Comparison of ENCODE assay signal across 10 cellular contexts in genomic region chr7:30430300-30430699, GRCh38. TPM values are rescaled to one million over a fixed set of nuclear protein-coding genes. Genes with fewer than 3 reads are reported as not detected.
DNase-seq lines count a peak whose midpoint lies in the region; ATAC-seq, FAIRE-seq and TF ChIP-seq lines count a peak whose summit lies in the region.
"Had no signal": no experiment of that assay in that cellular context is flagged by ENCODE, and none has a peak within 500 bp of the region (broad histone marks: within the 10 kb centered on the region; RNA-seq: fewer than 3 reads in every experiment).

No MANE protein-coding gene starts in this region.

- WGBS in right cardiac atrium, result 60% methylated on average over 7 of the region's 7 CpGs
- 78% methylated on average over 7 of the region's 7 CpGs for WGBS in suprapubic skin

- FAIRE-seq in frontal cortex (lab: Jason Lieb, UNC), result no peak

- H3K27ac ChIP-seq in right cardiac atrium (ENCODE audit: low read length), result peak overlapping the region; percentile 20
- peak overlapping the region; percentile 72 for H3K27ac ChIP-seq in suprapubic skin

- DNase-seq in SKM-1 treated with dmso at 0.1 percent for 144 hours (lab: John Stamatoyannopoulos, UW; ENCODE audit: unreplicated experiment) (peak; percentile 25), SKM-1 (lab: John Stamatoyannopoulos, UW; ENCODE audit: unreplicated experiment) (no peak), NCI-H510A (lab: John Stamatoyannopoulos, UW) (peak; percentile 25), right cardiac atrium (peak in 1 of 3 donors; percentile 19), suprapubic skin (ENCODE audit: low spot score in 2 of 2) (no peak), H4 (ENCODE audit: low spot score) (no peak), Caco-2 (no peak), frontal cortex (ENCODE audit: low spot score in 2 of 2) (no peak)

- H3K36me3 ChIP-seq in suprapubic skin (peaks cover 65% of the 10 kb centered on the region), Caco-2 (ENCODE audit: control insufficient read depth, insufficient read depth, low read length) (no peaks in the 10 kb centered on the region)

- H3K36me3 Mint-ChIP-seq in Caco-2 (ENCODE audit: insufficient read depth, unreplicated experiment), result no peaks in the 10 kb centered on the region

- H3K27me3 ChIP-seq in right cardiac atrium (ENCODE audit: control insufficient read depth, insufficient read depth) (no peaks in the 10 kb centered on the region), suprapubic skin (no peaks in the 10 kb centered on the region), Caco-2 (replicated peaks; ENCODE audit: control insufficient read depth, insufficient read depth, low read length) (no peaks in the 10 kb centered on the region)

- H3K4me3 ChIP-seq in right cardiac atrium (ENCODE audit: low read length), result no peak overlapping the region
- no peak overlapping the region for H3K4me3 ChIP-seq in suprapubic skin
- no peak overlapping the region for H3K4me3 ChIP-seq in Caco-2 (ENCODE audit: low read depth, low read length)

- TF ChIP-seq EP300 in suprapubic skin (IDR thresholded peaks at IDR 0.05), result no peak

- no peak overlapping the region for H3K4me3 Mint-ChIP-seq in Caco-2 (ENCODE audit: unreplicated experiment)
- H3K4me3 Mint-ChIP-seq: activated naive CD4-positive, alpha-beta T cell treated with anti-CD3 and anti-CD28 coated beads, Interleukin-2, amount 50 U/mL, for 24 hours had no signal

- CTCF ChIA-PET in Caco-2 (lab: Charles Lee), result interaction anchor here (0.7 kb wide), 1 partner anchor 578 kb away, joined by 3 read pairs; no protein-coding TSS in a partner anchor

- H3K4me1 ChIP-seq in right cardiac atrium (ENCODE audit: control insufficient read depth, insufficient read depth, low read length) (peaks cover 16% of the 10 kb centered on the region), suprapubic skin (peaks cover 34% of the 10 kb centered on the region), Caco-2 (no peaks in the 10 kb centered on the region)

- TF ChIP-seq POLR2A in suprapubic skin (IDR thresholded peaks at IDR 0.05), result no peak

- TF ChIP-seq CTCF in suprapubic skin (IDR thresholded peaks at IDR 0.05) (no peak), Caco-2 (IDR thresholded peaks at IDR 0.05; ENCODE audit: insufficient read depth in 1 of 2, low read depth in 1 of 2, low read length in 1 of 2, severe bottlenecking in 1 of 2, unreplicated experiment in 1 of 2) (no peak)

- ATAC-seq in right cardiac atrium, result peak in 1 of 2 donors; percentile 21
- ATAC-seq: activated CD4-positive, CD25-positive, alpha-beta regulatory T cell treated with anti-CD3 and anti-CD28 coated beads, Interleukin-2, amount 50 U/mL, for 24 hours had no signal

- H3K9me3 Mint-ChIP-seq in Caco-2 (ENCODE audit: unreplicated experiment), result no peaks in the 10 kb centered on the region
- H3K9me3 Mint-ChIP-seq: activated naive CD4-positive, alpha-beta T cell treated with anti-CD3 and anti-CD28 coated beads, Interleukin-2, amount 50 U/mL, for 24 hours had no signal

- BruUV-seq in Caco-2 (replicated peaks; lab: Mats Ljungman, UMichigan), result no TSS peak

- no peak overlapping the region for H3K27ac Mint-ChIP-seq in Caco-2 (ENCODE audit: unreplicated experiment)
- H3K27ac Mint-ChIP-seq: activated naive CD4-positive, alpha-beta T cell treated with anti-CD3 and anti-CD28 coated beads, Interleukin-2, amount 50 U/mL, for 24 hours had no signal

- H3K9me3 ChIP-seq in right cardiac atrium (ENCODE audit: control insufficient read depth, low read length), result no peaks in the 10 kb centered on the region
- no peaks in the 10 kb centered on the region for H3K9me3 ChIP-seq in suprapubic skin
- H3K9me3 ChIP-seq in Caco-2, result no peaks in the 10 kb centered on the region

- POLR2A ChIA-PET in Caco-2 (lab: Charles Lee), result no interaction called here

- H3K27me3 Mint-ChIP-seq in Caco-2 (ENCODE audit: insufficient read depth, unreplicated experiment), result no peaks in the 10 kb centered on the region
- H3K27me3 Mint-ChIP-seq: activated naive CD4-positive, alpha-beta T cell treated with anti-CD3 and anti-CD28 coated beads, Interleukin-2, amount 50 U/mL, for 24 hours had no signal

- intact Hi-C loops in right cardiac atrium (cut with DNase I), result no loop called here
- intact Hi-C loops in Caco-2 (cut with micrococcal nuclease; ENCODE audit: unreplicated experiment), result no loop called here

- no peaks in the 10 kb centered on the region for H3K4me1 Mint-ChIP-seq in Caco-2 (ENCODE audit: low read depth, unreplicated experiment)
- H3K4me1 Mint-ChIP-seq: activated naive CD4-positive, alpha-beta T cell treated with anti-CD3 and anti-CD28 coated beads, Interleukin-2, amount 50 U/mL, for 24 hours had no signal

RNA-seq across cellular contexts. Expression of gene NOD1, which starts 48.3 kb away (rescaled TPM):
- total RNA-seq in right cardiac atrium (10 to 100 TPM; 11.5 to 15.5 (median 12.2) TPM), suprapubic skin (10 to 100 TPM in 2 of 4 donors, 1 to 10 TPM in 2; 9.2 to 22.8 (median 13.4) TPM), Caco-2 (2022) (5.4 and 7.0 TPM in 2 replicates), frontal cortex (0.82 TPM)
- polyA plus RNA-seq in right cardiac atrium, result 8.6 TPM
- 8.2 and 10.2 TPM in 2 replicates for total RNA-seq in H4 (2014; rRNA removed; shearing (Covaris generic))

Comparison
In these comparisons a context has a peak if more than half of its experiments do, and no peak if none do; other contexts are left out.
1. DNase-seq: peak in SKM-1 treated with dmso at 0.1 percent for 144 hours (single experiment) and NCI-H510A (single experiment); none in SKM-1 (single experiment), suprapubic skin (0 of 2), H4 (single experiment), Caco-2 (0 of 2) and frontal cortex (0 of 2).